Comparison of ENCODE assay signal across 1 cellular context in genomic region chr12:132300789-132301722, GRCh38.
TF ChIP-seq lines count a peak whose summit lies in the region.

No MANE protein-coding gene starts in this region.

TF ChIP-seq in A549, 52 proteins besides CTCF, POLR2A, EP300 and RAD21 (continued from another document):
- TF ChIP-seq HDAC2 (IDR thresholded peaks at IDR 0.05), result no peak
- TF ChIP-seq MYC (IDR thresholded peaks at IDR 0.05; ENCODE audit: borderline replicate concordance, low read length), result no peak
- no peak for TF ChIP-seq MAZ (IDR thresholded peaks at IDR 0.05; ENCODE audit: borderline replicate concordance, low read depth, low read length)
- TF ChIP-seq NFE2L2 (conservative IDR thresholded peaks at IDR 0.05; ENCODE audit: low read length), result no peak
- TF ChIP-seq BHLHE40 (IDR thresholded peaks at IDR 0.05; ENCODE audit: low read depth, low read length), result no peak
- no peak for TF ChIP-seq NPAS2 (CRISPR knock-in tag; IDR thresholded peaks at IDR 0.05; ENCODE audit: borderline replicate concordance)
- no peak for TF ChIP-seq HES2 (IDR thresholded peaks at IDR 0.05)
- no peak for TF ChIP-seq RNF2 (IDR thresholded peaks at IDR 0.05; ENCODE audit: borderline replicate concordance, low read depth)
- TF ChIP-seq CEBPB (IDR thresholded peaks at IDR 0.05), result no peak
- no peak for TF ChIP-seq POLR2AphosphoS2 (conservative IDR thresholded peaks at IDR 0.05; ENCODE audit: low read length)
- TF ChIP-seq, protein P1, sequence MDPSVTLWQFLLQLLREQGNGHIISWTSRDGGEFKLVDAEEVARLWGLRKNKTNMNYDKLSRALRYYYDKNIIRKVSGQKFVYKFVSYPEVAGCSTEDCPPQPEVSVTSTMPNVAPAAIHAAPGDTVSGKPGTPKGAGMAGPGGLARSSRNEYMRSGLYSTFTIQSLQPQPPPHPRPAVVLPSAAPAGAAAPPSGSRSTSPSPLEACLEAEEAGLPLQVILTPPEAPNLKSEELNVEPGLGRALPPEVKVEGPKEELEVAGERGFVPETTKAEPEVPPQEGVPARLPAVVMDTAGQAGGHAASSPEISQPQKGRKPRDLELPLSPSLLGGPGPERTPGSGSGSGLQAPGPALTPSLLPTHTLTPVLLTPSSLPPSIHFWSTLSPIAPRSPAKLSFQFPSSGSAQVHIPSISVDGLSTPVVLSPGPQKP (IDR thresholded peaks at IDR 0.05; ENCODE audit: low read depth, low read length), result no peak
TF ChIP-seq in A549: peak in this region for 0.
